8 cellular contexts compared by ENCODE assay signal in genomic region chr19:7197169-7197759, GRCh38.
A peak's percentile ranks its signal among the peaks of the same experiment; 100 is the strongest.
DNase-seq lines count a peak whose midpoint lies in the region; ATAC-seq and TF ChIP-seq lines count a peak whose summit lies in the region.

No MANE protein-coding gene starts in this region.

- no peaks in the 10 kb centered on the region for H3K9me3 ChIP-seq in BE2C

- H3K4me3 Mint-ChIP-seq in endothelial cell (ENCODE audit: unreplicated experiment) = peak overlapping the region; percentile 93

- H3K4me1 Mint-ChIP-seq in endothelial cell (ENCODE audit: unreplicated experiment) = peaks cover 16% of the 10 kb centered on the region

- no peaks in the 10 kb centered on the region for H3K9me3 Mint-ChIP-seq in endothelial cell (ENCODE audit: unreplicated experiment)

- H3K36me3 Mint-ChIP-seq in endothelial cell (ENCODE audit: low read depth, unreplicated experiment) = peaks cover 10% of the 10 kb centered on the region

- H3K36me3 ChIP-seq in BE2C = no peaks in the 10 kb centered on the region

- H3K27me3 ChIP-seq in BE2C = no peaks in the 10 kb centered on the region

- H3K4me3 ChIP-seq in BE2C (ENCODE audit: low read depth, low read length) = peak overlapping the region; percentile 45

- TF ChIP-seq CTCF in BE2C (IDR thresholded peaks at IDR 0.05; ENCODE audit: low read depth, low read length) (no peak), endothelial cell (IDR thresholded peaks at IDR 0.05; ENCODE audit: unreplicated experiment) (no peak)

- DNase-seq in BE2C (peak; percentile 87), NOMO-1 treated with dmso at 0.1 percent for 144 hours (lab: John Stamatoyannopoulos, UW; ENCODE audit: unreplicated experiment) (peak; percentile 95), endothelial cell (ENCODE audit: low spot score) (peak; percentile 77), mesenteric fat pad (ENCODE audit: low spot score) (peak; percentile 97)
- peak; percentile 90 for DNase-seq in activated CD8-positive, alpha-beta memory T cell treated with anti-CD3 and anti-CD28 coated beads, Interleukin-2, amount 50 U/mL, for 48 hours
- peak; percentile 72 for DNase-seq in stimulated activated CD8-positive, alpha-beta memory T cell treated with anti-CD3 and anti-CD28 coated beads, Interleukin-12 subunit alpha, Interleukin-12 subunit beta, amount 100 ng/mL, for 24 hours (ENCODE audit: extremely low read depth)

- no peaks in the 10 kb centered on the region for H3K4me1 ChIP-seq in BE2C

- peak overlapping the region; percentile 90 for H3K27ac Mint-ChIP-seq in endothelial cell (ENCODE audit: unreplicated experiment)

- H3K27me3 Mint-ChIP-seq in endothelial cell (ENCODE audit: unreplicated experiment) = peaks cover 2% of the 10 kb centered on the region

- ATAC-seq in GM19328 (IDR thresholded peaks at IDR 0.05; ENCODE audit: unreplicated experiment) = peak; percentile 42
- ATAC-seq in HG03460 (IDR thresholded peaks at IDR 0.05; ENCODE audit: unreplicated experiment) = peak; percentile 52

Comparison
In these comparisons a context has a peak if more than half of its experiments do, and no peak if none do; other contexts are left out.
1. Peak in every context shown above with its lines: DNase-seq, ATAC-seq and H3K4me3 ChIP-seq.